17 cellular contexts compared by ENCODE assay signal in the genomic region with DNA sequence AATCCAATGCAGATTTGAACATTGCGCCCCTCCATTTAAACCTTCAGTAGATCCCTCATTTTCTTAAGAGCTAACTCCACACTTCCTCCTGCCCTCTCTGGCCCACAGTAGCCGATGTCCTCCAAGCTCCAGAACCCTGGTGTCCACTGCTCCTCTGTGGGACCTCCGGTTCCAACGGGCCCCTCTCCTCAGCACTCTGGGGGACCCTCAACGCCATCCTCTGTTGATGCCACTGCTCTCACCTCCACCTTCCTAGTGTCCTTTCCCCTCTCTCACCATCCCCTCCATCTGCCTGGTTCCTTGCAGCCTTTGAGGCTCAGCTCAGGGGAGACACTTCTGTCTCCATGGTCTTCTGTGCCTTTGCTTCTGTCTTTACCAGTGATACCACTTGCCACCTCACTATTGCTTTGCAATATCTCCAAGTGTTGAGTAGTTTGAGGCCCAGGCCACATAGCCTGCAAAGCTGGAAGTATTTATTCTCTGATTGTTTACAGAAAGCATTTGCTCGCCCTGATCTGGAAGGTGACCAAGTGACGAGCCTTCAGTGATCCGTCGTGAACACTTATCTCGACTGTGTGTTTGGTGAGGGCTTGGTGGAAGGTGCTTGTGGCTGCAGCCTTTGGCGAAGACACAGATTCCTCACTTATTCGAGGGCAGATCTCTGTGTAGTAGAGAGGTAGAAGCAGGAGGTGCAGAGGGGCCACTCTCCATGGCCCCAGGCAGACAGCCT.
DNase-seq lines count a peak whose midpoint lies in the region; ATAC-seq and TF ChIP-seq lines count a peak whose summit lies in the region.
"Had no signal": no experiment of that assay in that cellular context is flagged by ENCODE, and none has a peak within 500 bp of the region (broad histone marks: within the 10 kb centered on the region; RNA-seq: fewer than 3 reads in every experiment).

No MANE protein-coding gene starts in this region.

- no peak overlapping the region for H3K23ac ChIP-seq in IMR-90 (ENCODE audit: low read depth, low read length)

- dilution Hi-C loops in IMR-90 (cut with HindIII; ENCODE audit: low sequenced_read_pairs, unreplicated experiment), result no loop called here

- intact Hi-C loops in IMR-90 (cut with micrococcal nuclease) (no loop called here), sciatic nerve (cut with DNase I) (no loop called here), vagina (cut with DNase I) (no loop called here)

- in situ Hi-C loops in IMR-90 (cut with MboI; ENCODE audit: low sequenced_read_pairs), result no loop called here

- H3K4me3 ChIP-seq in IMR-90 (ENCODE audit: insufficient read depth, low read depth, low read length), result no peak overlapping the region
- no peak overlapping the region for H3K4me3 ChIP-seq in vagina
- H3K4me3 ChIP-seq: HAP-1, K562 had no signal

- H2BK5ac ChIP-seq in IMR-90 (ENCODE audit: low read depth, low read length, poor library complexity, severe bottlenecking), result no peak overlapping the region

- H3K36me3 ChIP-seq in IMR-90 (ENCODE audit: control insufficient read depth, insufficient read depth, low read length) (no peaks in the 10 kb centered on the region), vagina (no peaks in the 10 kb centered on the region)
- H3K36me3 ChIP-seq: HAP-1 had no signal

- H3K27me3 ChIP-seq in IMR-90 (ENCODE audit: control insufficient read depth, insufficient read depth, low read length) (no peaks in the 10 kb centered on the region), vagina (no peaks in the 10 kb centered on the region)

- H3K4ac ChIP-seq in IMR-90 (ENCODE audit: low read depth, low read length), result peak overlapping the region; percentile 67

- no peak overlapping the region for H4K8ac ChIP-seq in IMR-90 (ENCODE audit: low read depth in 2 of 2, low read length in 2 of 2)

- 41% methylated on average over 6 of the region's 12 CpGs; no CpG with 5 or more reads in 1 of the 2 experiments for WGBS in IMR-90 (ENCODE audit: extremely low coverage in 2 of 2, insufficient read length in 1 of 2), 2 experiments

- peak overlapping the region; percentile 51 for H4K91ac ChIP-seq in IMR-90 (ENCODE audit: insufficient read depth, low read depth, low read length)

- CTCF ChIA-PET in IMR-90 (lab: Yijun Ruan, JAX), result no interaction called here

- H3K27ac ChIP-seq in IMR-90 (ENCODE audit: insufficient read depth, low read length) (peak overlapping the region; percentile 50; the same call in 1 of the 2 replicates), vagina (no peak overlapping the region)

- peaks cover 16% of the 10 kb centered on the region for H3K4me1 ChIP-seq in IMR-90 (ENCODE audit: control insufficient read depth, insufficient read depth, low read length)
- H3K4me1 ChIP-seq in vagina, result no peaks in the 10 kb centered on the region
- H3K4me1 ChIP-seq: HAP-1 had no signal

- POLR2A ChIA-PET in IMR-90 (lab: Charles Lee; ENCODE audit: unreplicated experiment), result no interaction called here

- H3K18ac ChIP-seq in IMR-90 (ENCODE audit: low read depth, low read length), result peak overlapping the region; percentile 51; the same call in 1 of the 2 replicates

- H3K9ac ChIP-seq in IMR-90 (ENCODE audit: low read depth, low read length), result no peak overlapping the region

- BruUV-seq in IMR-90 (replicated peaks; lab: Mats Ljungman, UMichigan), result no TSS peak

- TF ChIP-seq RAD21 in IMR-90 (IDR thresholded peaks at IDR 0.05; ENCODE audit: low read length), result no peak

- H4K5ac ChIP-seq in IMR-90 (ENCODE audit: low read depth, low read length), result peak overlapping the region; percentile 51; the same call in 1 of the 2 replicates

- H3K9me3 ChIP-seq in IMR-90 (ENCODE audit: control insufficient read depth, insufficient read depth, low read length), result peaks cover 13% of the 10 kb centered on the region
- no peaks in the 10 kb centered on the region for H3K9me3 ChIP-seq in vagina
- H3K9me3 ChIP-seq: HAP-1 had no signal

- H2BK20ac ChIP-seq in IMR-90 (ENCODE audit: low read depth, low read length), result peak overlapping the region; percentile 42

- H2AK5ac ChIP-seq in IMR-90 (ENCODE audit: low read depth, low read length), result peak overlapping the region; percentile 39; the same call in 1 of the 2 replicates

- H3K4me2 ChIP-seq in IMR-90 (ENCODE audit: low read depth, low read length), result no peak overlapping the region; the same call in 1 of the 2 replicates

- no peak overlapping the region for H2AK9ac ChIP-seq in IMR-90 (replicated peaks; ENCODE audit: low read depth, low read length, poor library complexity)

- DNase-seq in IMR-90 (peak; percentile 81), RPMI7951 (ENCODE audit: low read depth) (peak; percentile 31), left lobe of liver (ENCODE audit: low spot score) (peak; percentile 72), sciatic nerve (ENCODE audit: low spot score) (peak; percentile 21), vagina (ENCODE audit: extremely low spot score in 2 of 2) (no peak), NAMALWA (ENCODE audit: low spot score) (no peak)
- DNase-seq: CD8-positive, alpha-beta T cell; DMS79 treated with DMSO at 0.1 percent for 48 hours; NCI-H1092 treated with DMSO at 0.1 percent for 48 hours; NCI-H1694; NCI-H2107; NCI-H2227 treated with DMSO at 0.1 percent for 48 hours; NCI-H524 had no signal

- peaks cover 5% of the 10 kb centered on the region for H3K9me1 ChIP-seq in IMR-90 (ENCODE audit: insufficient read depth, low read length)

- ATAC-seq in IMR-90 (ENCODE audit: low read depth) (peak; percentile 50), left lobe of liver (peak; percentile 60), sciatic nerve (no peak), GM19467 (IDR thresholded peaks at IDR 0.05; ENCODE audit: unreplicated experiment) (no peak)
- ATAC-seq: CD8-positive, alpha-beta T cell; Right ventricle myocardium inferior had no signal

- no peak overlapping the region for H3K56ac ChIP-seq in IMR-90 (ENCODE audit: extremely low read depth, insufficient read depth, low read length)

- no peaks in the 10 kb centered on the region for H3K79me1 ChIP-seq in IMR-90 (ENCODE audit: low read depth in 1 of 2, low read length in 2 of 2)

- no peak overlapping the region for H2AFZ ChIP-seq in IMR-90 (replicated peaks; ENCODE audit: low read length, poor library complexity)

- H2BK15ac ChIP-seq in IMR-90 (ENCODE audit: low read depth, low read length), result no peak overlapping the region

- TF ChIP-seq CTCF in IMR-90 (conservative IDR thresholded peaks at IDR 0.05; ENCODE audit: low read depth, low read length), result no peak
- no peak for TF ChIP-seq CTCF in vagina (IDR thresholded peaks at IDR 0.05)

- TF ChIP-seq POLR2A in IMR-90 (IDR thresholded peaks at IDR 0.05; ENCODE audit: low read depth, low read length) (no peak), vagina (IDR thresholded peaks at IDR 0.05) (no peak)

- peak overlapping the region; percentile 66 for H2BK120ac ChIP-seq in IMR-90 (ENCODE audit: low read depth, low read length)

- no peak overlapping the region for H3K14ac ChIP-seq in IMR-90 (replicated peaks; ENCODE audit: low read depth, low read length)

- no peaks in the 10 kb centered on the region for H4K20me1 ChIP-seq in IMR-90 (ENCODE audit: insufficient read depth, low read length)

TF ChIP-seq in IMR-90, 13 proteins besides CTCF, POLR2A, EP300 and RAD21:
- 0 out of 2 replicates have a peak, but pooled peaks have one; percentile 6 for TF ChIP-seq CEBPB (IDR thresholded peaks at IDR 0.05; ENCODE audit: low read depth, low read length)
- TF ChIP-seq MAZ (IDR thresholded peaks at IDR 0.05; ENCODE audit: borderline replicate concordance, low read depth, low read length), result no peak
TF ChIP-seq in IMR-90: peak in this region for 1.

Comparison
In these comparisons a context has a peak if more than half of its experiments do, and no peak if none do; other contexts are left out.
1. ATAC-seq: peak in IMR-90 (single experiment) and left lobe of liver (single experiment); none in sciatic nerve (single experiment) and GM19467 (single experiment).
2. DNase-seq: peak in IMR-90 (single experiment), RPMI7951 (single experiment), left lobe of liver (single experiment) and sciatic nerve (single experiment); none in vagina (0 of 2) and NAMALWA (single experiment).